In the genomic region with DNA sequence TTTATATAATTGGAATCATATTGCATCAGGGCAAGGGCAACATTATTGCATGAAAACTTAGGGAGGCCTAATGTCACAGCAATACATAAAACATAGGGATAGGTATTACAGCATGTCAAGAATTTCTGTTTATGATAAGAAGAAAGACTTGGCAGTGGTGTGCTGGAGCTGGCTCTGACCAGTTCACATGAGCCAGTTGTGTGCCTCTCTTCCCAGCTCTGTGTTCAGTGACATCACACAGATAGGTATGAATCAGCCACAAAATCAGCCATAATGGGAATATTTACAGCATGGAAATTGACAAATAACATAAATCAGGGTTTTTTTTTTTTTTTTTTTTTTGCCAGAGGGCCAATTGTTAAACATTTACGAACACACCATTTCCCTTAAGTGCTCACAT, we compare ENCODE assay signal across 14 cellular contexts. TPM values are rescaled to one million over a fixed set of nuclear protein-coding genes. Genes with fewer than 3 reads are reported as not detected.
A peak's percentile ranks its signal among the peaks of the same experiment; 100 is the strongest.
DNase-seq lines count a peak whose midpoint lies in the region; ATAC-seq and TF ChIP-seq lines count a peak whose summit lies in the region.
"Had no signal": no experiment of that assay in that cellular context is flagged by ENCODE, and none has a peak within 500 bp of the region (broad histone marks: within the 10 kb centered on the region; RNA-seq: fewer than 3 reads in every experiment).

No MANE protein-coding gene starts in this region.

- H3K4me1 ChIP-seq in GM23248 (ENCODE audit: insufficient read depth): no peaks in the 10 kb centered on the region
- H3K4me1 ChIP-seq: BE2C had no signal

- H3K27ac ChIP-seq in GM23248: no peak overlapping the region
- H3K27ac ChIP-seq: C4-2B had no signal

- DNase-seq in GM23248 (peak; percentile 5), MG63 (peak; percentile 31), fibroblast of mammary gland (ENCODE audit: low read depth) (peak; percentile 48), DMS79 treated with DMSO at 0.1 percent for 48 hours (lab: John Stamatoyannopoulos, UW) (no peak), AML-193 (lab: John Stamatoyannopoulos, UW) (no peak)
- DNase-seq: BE2C; CD4-positive, alpha-beta memory T cell; DMS79; GF-D8; IMR-90 had no signal

- H3F3A ChIP-seq in GM23248 (ENCODE audit: insufficient read depth): no peaks in the 10 kb centered on the region

- no peaks in the 10 kb centered on the region for H4K20me1 ChIP-seq in GM23248 (ENCODE audit: insufficient read depth)

- H2AFZ ChIP-seq in GM23248: no peak overlapping the region

- TF ChIP-seq CTCF in fibroblast of mammary gland (conservative IDR thresholded peaks at IDR 0.05; ENCODE audit: control insufficient read depth, insufficient read depth, low read depth, low read length): no peak

- H3K36me3 ChIP-seq in GM23248 (ENCODE audit: low read depth) (no peaks in the 10 kb centered on the region), MG63 (no peaks in the 10 kb centered on the region)
- H3K36me3 ChIP-seq: BE2C had no signal

- H3K9me3 ChIP-seq in GM23248 (ENCODE audit: low read depth): no peaks in the 10 kb centered on the region
- H3K9me3 ChIP-seq in MG63: no peaks in the 10 kb centered on the region
- H3K9me3 ChIP-seq: BE2C had no signal

- no peak overlapping the region for H3K4me2 ChIP-seq in GM23248 (ENCODE audit: unreplicated experiment)

- no peaks in the 10 kb centered on the region for H3K9me2 ChIP-seq in GM23248 (ENCODE audit: insufficient read depth)

- ATAC-seq in HG03571 (IDR thresholded peaks at IDR 0.05; ENCODE audit: unreplicated experiment) (no peak), GM21447 (IDR thresholded peaks at IDR 0.05; ENCODE audit: unreplicated experiment) (no peak)

- H3K27me3 ChIP-seq in GM23248 (replicated peaks; ENCODE audit: insufficient read depth) (no peaks in the 10 kb centered on the region; the same call in 1 of the 2 replicates), MG63 (no peaks in the 10 kb centered on the region)
- H3K27me3 ChIP-seq: BE2C had no signal

- H3K4me3 ChIP-seq in GM23248 (no peak overlapping the region), MG63 (no peak overlapping the region), fibroblast of mammary gland (ENCODE audit: control insufficient read depth, low read depth, low read length) (no peak overlapping the region)

- no peaks in the 10 kb centered on the region for H3K79me2 ChIP-seq in GM23248 (ENCODE audit: insufficient read depth)

- WGBS in GM23248 (ENCODE audit: low coverage in 1 of 2, low lambda C conversion rate in 2 of 2, missing lambda C conversion rate in 2 of 2), 2 experiments: 24 to 35% methylated on average over 1 of the region's 1 CpG

- in situ Hi-C loops in GM23248 (cut with MboI): no loop called here

- H3K9ac ChIP-seq in GM23248: no peak overlapping the region

RNA-seq across cellular contexts. Expression of gene ACSM4, which starts 32.0 kb away (rescaled TPM):
- not detected in 2 replicates for total RNA-seq in GM23248 (2014; rRNA removed; shearing (Covaris generic))
- not detected in 2 replicates for polyA plus RNA-seq in GM23248 (2016; fragmentation: Nextera tagmentation; extraction: Ambion mirVana)
- total RNA-seq in MG63 (2014; rRNA removed; shearing (Covaris generic); ENCODE audit: low replicate concordance): not detected in 2 replicates
- total RNA-seq: CD4-positive, alpha-beta memory T cell; HT-29; IMR-90 had no signal
- polyA plus RNA-seq: CD4-positive, alpha-beta memory T cell; IMR-90 had no signal

Comparison
In these comparisons a context has a peak if more than half of its experiments do, and no peak if none do; other contexts are left out.
1. DNase-seq: peak in GM23248 (single experiment), MG63 (single experiment) and fibroblast of mammary gland (single experiment); none in DMS79 treated with DMSO at 0.1 percent for 48 hours (single experiment) and AML-193 (0 of 2).